27 cellular contexts compared by ENCODE assay signal in genomic region chr13:44697058-44697457, GRCh38.
"Had no signal": no experiment of that assay in that cellular context is flagged by ENCODE, and none has a peak within 500 bp of the region (broad histone marks: within the 10 kb centered on the region; RNA-seq: fewer than 3 reads in every experiment).

No MANE protein-coding gene starts in this region.

- H3K27me3 Mint-ChIP-seq: activated naive CD8-positive, alpha-beta T cell treated with anti-CD3 and anti-CD28 coated beads for 36 hours had no signal

- H3K4me3 Mint-ChIP-seq: activated CD4-positive, alpha-beta memory T cell treated with anti-CD3 and anti-CD28 coated beads for 36 hours; activated CD4-positive, alpha-beta T cell treated with anti-CD3 and anti-CD28 coated beads, Interleukin-2, amount 10 ng/mL, durations not matched to agents 24 days and 14 days; activated naive CD4-positive, alpha-beta T cell treated with anti-CD3 and anti-CD28 coated beads for 36 hours; activated naive CD8-positive, alpha-beta T cell treated with anti-CD3 and anti-CD28 coated beads for 36 hours; activated T-helper 1 cell treated with anti-CD3 and anti-CD28 coated beads, Interleukin-12 subunit alpha, Interleukin-12 subunit beta, Interleukin-2, Interleukin-4 antibody, amounts not matched to agents 30 ng/mL and 10 ng/mL and 1 ng/mL, durations not matched to agents 14 hours and 24 hours and 36 hours; naive B cell; nephron progenitor cell had no signal

- ATAC-seq: activated CD4-positive, CD25-positive, alpha-beta regulatory T cell treated with anti-CD3 and anti-CD28 coated beads, Interleukin-2, amount 50 U/mL, for 24 hours; esophagus mucosa; right cardiac atrium; stimulated activated naive CD8-positive, alpha-beta T cell treated with anti-CD3 and anti-CD28 coated beads, Interleukin-15, Interleukin-2, amounts not matched to agents 100 U/mL and 50 U/mL, for 24 hours had no signal

- H3K9me3 Mint-ChIP-seq: activated CD4-positive, alpha-beta memory T cell treated with anti-CD3 and anti-CD28 coated beads for 36 hours; activated CD4-positive, alpha-beta T cell treated with anti-CD3 and anti-CD28 coated beads, Interleukin-2, amount 10 ng/mL, durations not matched to agents 24 days and 14 days; activated naive CD4-positive, alpha-beta T cell treated with anti-CD3 and anti-CD28 coated beads for 36 hours; activated naive CD8-positive, alpha-beta T cell treated with anti-CD3 and anti-CD28 coated beads for 36 hours; activated T-helper 1 cell treated with anti-CD3 and anti-CD28 coated beads, Interleukin-12 subunit alpha, Interleukin-12 subunit beta, Interleukin-2, Interleukin-4 antibody, amounts not matched to agents 30 ng/mL and 10 ng/mL and 1 ng/mL, durations not matched to agents 14 hours and 24 hours and 36 hours; nephron progenitor cell had no signal

- H3K4me1 Mint-ChIP-seq: activated CD4-positive, alpha-beta T cell treated with anti-CD3 and anti-CD28 coated beads, Interleukin-2, amount 10 ng/mL, durations not matched to agents 24 days and 14 days; activated naive CD8-positive, alpha-beta T cell treated with anti-CD3 and anti-CD28 coated beads for 36 hours; naive B cell had no signal

- H3K36me3 ChIP-seq: adrenal gland, brain microvascular endothelial cell, left ventricle myocardium inferior, transverse colon had no signal

- H3K4me3 ChIP-seq: adrenal gland, hepatocyte, left ventricle myocardium inferior, lung, skin epidermis, testis, transverse colon had no signal

- DNase-seq: activated CD4-positive, alpha-beta memory T cell treated with anti-CD3 and anti-CD28 coated beads for 36 hours; activated CD4-positive, alpha-beta T cell treated with anti-CD3 and anti-CD28 coated beads, Interleukin-2, amount 10 ng/mL, durations not matched to agents 24 days and 14 days; activated CD8-positive, alpha-beta memory T cell treated with anti-CD3 and anti-CD28 coated beads, Interleukin-2, amount 50 U/mL, for 4 hours; activated effector memory CD4-positive, alpha-beta T cell treated with anti-CD3 and anti-CD28 coated beads, Interleukin-2, amount 50 U/mL, for 16 hours; activated naive CD4-positive, alpha-beta T cell treated with anti-CD3 and anti-CD28 coated beads for 36 hours; activated naive CD8-positive, alpha-beta T cell treated with anti-CD3 and anti-CD28 coated beads for 36 hours; activated T-cell treated with anti-CD3 and anti-CD28 coated beads, Interleukin-2, amount 50 U/mL, for 1 hour; adrenal gland; aorta; brain microvascular endothelial cell; caudate nucleus; islet precursor cell; left ventricle myocardium inferior; naive B cell; nephron progenitor cell; right cardiac atrium; stimulated activated CD4-positive, alpha-beta T cell treated with anti-CD3 and anti-CD28 coated beads, Interleukin-12 subunit alpha, Interleukin-12 subunit beta, amount 100 ng/mL, for 4 hours; stimulated activated CD4-positive, alpha-beta T cell treated with anti-CD3 and anti-CD28 coated beads, Interleukin-4, amount 100 ng/mL, for 1 hour; stimulated activated naive CD8-positive, alpha-beta T cell treated with anti-CD3 and anti-CD28 coated beads, Interleukin-15, Interleukin-2, amounts not matched to agents 100 U/mL and 50 U/mL, for 24 hours; testis; transverse colon had no signal

- H3K27ac Mint-ChIP-seq: activated CD4-positive, alpha-beta memory T cell treated with anti-CD3 and anti-CD28 coated beads for 36 hours; activated CD4-positive, alpha-beta T cell treated with anti-CD3 and anti-CD28 coated beads, Interleukin-2, amount 10 ng/mL, durations not matched to agents 24 days and 14 days; activated naive CD4-positive, alpha-beta T cell treated with anti-CD3 and anti-CD28 coated beads for 36 hours; activated naive CD8-positive, alpha-beta T cell treated with anti-CD3 and anti-CD28 coated beads for 36 hours; activated T-helper 1 cell treated with anti-CD3 and anti-CD28 coated beads, Interleukin-12 subunit alpha, Interleukin-12 subunit beta, Interleukin-2, Interleukin-4 antibody, amounts not matched to agents 30 ng/mL and 10 ng/mL and 1 ng/mL, durations not matched to agents 14 hours and 24 hours and 36 hours; naive B cell; nephron progenitor cell had no signal

- H3K27me3 ChIP-seq: adrenal gland, brain microvascular endothelial cell, hepatocyte, testis, transverse colon had no signal

- H3K36me3 Mint-ChIP-seq: activated CD4-positive, alpha-beta memory T cell treated with anti-CD3 and anti-CD28 coated beads for 36 hours; activated naive CD8-positive, alpha-beta T cell treated with anti-CD3 and anti-CD28 coated beads for 36 hours; naive B cell had no signal
